In genomic region chr20:41951615-41952014, GRCh38 we compare ENCODE assay signal across 33 cellular contexts.
"Had no signal": no experiment of that assay in that cellular context is flagged by ENCODE, and none has a peak within 500 bp of the region (broad histone marks: within the 10 kb centered on the region; RNA-seq: fewer than 3 reads in every experiment).

No MANE protein-coding gene starts in this region.

- ATAC-seq: Panc1, Right ventricle myocardium inferior, SK-N-SH treated with all-trans-retinoic acid at 6 μM for 48 hours had no signal

- DNase-seq: Kasumi-1, MG63, NCI-H1048, NCI-H1092 treated with DMSO at 0.1 percent for 48 hours, NCI-H1105 treated with DMSO at 0.1 percent for 48 hours, NCI-H1417, NCI-H1436, NCI-H146, NCI-H1694, NCI-H187, NCI-H1930, NCI-H2029 treated with DMSO at 0.1 percent for 48 hours, NCI-H2081 treated with DMSO at 0.1 percent for 48 hours, NCI-H2107, NCI-H2171, NCI-H226, NCI-H446 treated with DMSO at 0.1 percent for 48 hours, NCI-H510A, NCI-H524, NCI-H526, NCI-H69, NCI-H748 treated with DMSO at 0.1 percent for 48 hours, PC-9, SHP77, SIG-M5, SJCRH30, SW 1271 had no signal

- H3K27me3 ChIP-seq: MG63, SJCRH30 had no signal

- H3K4me2 ChIP-seq: PC-9 had no signal

- H3K4me3 ChIP-seq: MG63, PC-9, SJCRH30, SK-N-MC had no signal

- H3K9me3 ChIP-seq: MG63, SJCRH30 had no signal

- H3K27ac ChIP-seq: PC-9, RWPE1, SJCRH30, SK-N-MC had no signal

- H3K4me1 ChIP-seq: SJCRH30 had no signal

- H3K36me3 ChIP-seq: MG63, SJCRH30 had no signal

- H2AFZ ChIP-seq: PC-9 had no signal

- FAIRE-seq: RCC 7860 had no signal
